ENCODE assay signal across 7 cellular contexts in the genomic region with DNA sequence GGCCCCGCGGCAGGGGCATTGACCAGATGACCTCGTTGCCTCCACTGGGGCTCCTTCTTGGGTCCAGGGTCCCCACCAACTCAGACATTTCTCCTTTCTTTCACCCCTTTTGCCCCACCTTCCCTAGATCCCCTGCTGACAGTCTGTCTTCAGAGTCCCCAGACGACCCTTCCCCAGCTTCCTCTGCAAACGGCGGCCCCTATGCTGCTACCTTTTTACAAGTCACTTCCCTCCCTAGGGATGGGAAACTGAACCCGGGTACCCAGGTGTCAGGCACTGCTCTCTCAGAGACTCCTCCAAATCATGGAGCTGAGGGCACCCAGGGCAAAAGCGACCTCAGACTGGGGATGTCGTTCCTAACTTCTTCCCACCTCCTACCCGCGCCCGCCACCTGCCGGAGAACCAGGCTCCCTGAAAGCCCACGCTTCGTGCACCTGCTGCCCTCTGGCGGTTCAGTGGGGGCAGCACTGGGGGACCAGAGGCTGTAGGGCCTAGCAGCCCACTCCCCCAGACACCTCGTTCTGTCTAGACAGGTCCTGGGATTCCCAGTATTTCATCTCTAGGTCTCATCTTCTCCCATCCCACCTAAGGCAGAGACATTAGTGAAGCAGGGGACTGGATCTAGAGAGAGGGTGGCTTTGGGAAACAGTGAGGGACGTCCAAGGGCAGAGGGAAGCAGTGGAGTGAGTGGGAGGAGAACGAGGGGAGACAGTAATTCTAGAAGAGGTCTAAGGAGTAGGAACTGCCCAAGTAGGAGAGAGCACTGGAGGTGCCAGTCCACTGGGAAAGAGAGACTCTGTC. TPM values are rescaled to one million over a fixed set of nuclear protein-coding genes. Genes with fewer than 3 reads are reported as not detected.
DNase-seq lines count a peak whose midpoint lies in the region; ATAC-seq and TF ChIP-seq lines count a peak whose summit lies in the region.

No MANE protein-coding gene starts in this region.

- intact Hi-C loops in dendritic cell treated with granulocyte-macrophage colony-stimulating factor and Interleukin-4, amounts not matched to agents 40 ng/mL and 50 ng/mL, for 4 days (cut with micrococcal nuclease), result loop anchor here (1.0 kb wide), 1 partner anchor 15 kb away; no protein-coding TSS in a partner anchor

- H3K27me3 ChIP-seq in liver (ENCODE audit: control insufficient read depth in 4 of 4, insufficient read depth in 4 of 4, low read length in 3 of 4), result no peaks in the 10 kb centered on the region

- H3K4me1 Mint-ChIP-seq in dendritic cell treated with granulocyte-macrophage colony-stimulating factor and Interleukin-4, amounts not matched to agents 40 ng/mL and 50 ng/mL, for 4 days (ENCODE audit: low read depth), result peaks cover 93% of the 10 kb centered on the region

- peak overlapping the region; percentile 4 to 59 (median 49) for H3K4me3 ChIP-seq in liver (ENCODE audit: low read depth in 1 of 3, low read length in 3 of 3)

- H3K27ac ChIP-seq in liver (ENCODE audit: low read depth in 1 of 2, low read length in 2 of 2), result no peak overlapping the region

- ATAC-seq in GM18517 (IDR thresholded peaks at IDR 0.05; ENCODE audit: unreplicated experiment) (peak; percentile 70), HG03139 (IDR thresholded peaks at IDR 0.05; ENCODE audit: unreplicated experiment) (peak; percentile 60)

- H3K9me3 Mint-ChIP-seq in dendritic cell treated with granulocyte-macrophage colony-stimulating factor and Interleukin-4, amounts not matched to agents 40 ng/mL and 50 ng/mL, for 4 days, result no peaks in the 10 kb centered on the region

- 11% methylated on average over 19 of the region's 19 CpGs for WGBS in liver

- peaks cover 94% of the 10 kb centered on the region for H3K36me3 Mint-ChIP-seq in dendritic cell treated with granulocyte-macrophage colony-stimulating factor and Interleukin-4, amounts not matched to agents 40 ng/mL and 50 ng/mL, for 4 days (ENCODE audit: low read depth)

- peaks cover 5 to 11% (median 6%) of the 10 kb centered on the region in 4 donors for H3K4me1 ChIP-seq in liver (ENCODE audit: control insufficient read depth in 4 of 4, insufficient read depth in 4 of 4, low read length in 3 of 4)

- no peaks in the 10 kb centered on the region for H3K9me3 ChIP-seq in liver (ENCODE audit: control insufficient read depth in 4 of 4, low read length in 3 of 4)

- no peaks in the 10 kb centered on the region for H3K27me3 Mint-ChIP-seq in dendritic cell treated with granulocyte-macrophage colony-stimulating factor and Interleukin-4, amounts not matched to agents 40 ng/mL and 50 ng/mL, for 4 days

- no peak overlapping the region for H3K9ac ChIP-seq in liver (ENCODE audit: low read depth in 1 of 2, low read length in 2 of 2)

- peak; percentile 81 for DNase-seq in NCI-H510A (lab: John Stamatoyannopoulos, UW)
- peak; percentile 75 to 86 for DNase-seq in activated CD4-positive, alpha-beta T cell treated with anti-CD3 and anti-CD28 coated beads, Interleukin-2, amount 50 U/mL, for 24 hours (ENCODE audit: low read depth in 1 of 2, low spot score in 1 of 2)
- peak; percentile 81 for DNase-seq in stimulated activated CD4-positive, alpha-beta T cell treated with anti-CD3 and anti-CD28 coated beads, Interleukin-2, amount 100 ng/mL, for 4 hours (ENCODE audit: low read depth)

- peaks cover 0 to 3% (median 0%) of the 10 kb centered on the region in 4 donors for H3K36me3 ChIP-seq in liver (ENCODE audit: control insufficient read depth in 4 of 4, insufficient read depth in 3 of 4, low read depth in 1 of 4, low read length in 3 of 4)

- peak; percentile 90 to 96 for TF ChIP-seq RAD21 in liver (IDR thresholded peaks at IDR 0.05)

- H3K27ac Mint-ChIP-seq in dendritic cell treated with granulocyte-macrophage colony-stimulating factor and Interleukin-4, amounts not matched to agents 40 ng/mL and 50 ng/mL, for 4 days, result peak overlapping the region; percentile 59

- peak overlapping the region; percentile 70 for H3K4me3 Mint-ChIP-seq in dendritic cell treated with granulocyte-macrophage colony-stimulating factor and Interleukin-4, amounts not matched to agents 40 ng/mL and 50 ng/mL, for 4 days

- peak; percentile 100 for TF ChIP-seq CTCF in liver (IDR thresholded peaks at IDR 0.05; ENCODE audit: low read depth, low read length, missing input control)

TF ChIP-seq in liver, 16 proteins besides CTCF, POLR2A, EP300 and RAD21:
- TF ChIP-seq SP1 (IDR thresholded peaks at IDR 0.05), result peak; percentile 14
- peak; percentile 19 for TF ChIP-seq YY1 (IDR thresholded peaks at IDR 0.05)
- TF ChIP-seq REST (IDR thresholded peaks at IDR 0.05), result no peak
- TF ChIP-seq NR2F2 (IDR thresholded peaks at IDR 0.05), result peak; percentile 19
- TF ChIP-seq ATF3 (IDR thresholded peaks at IDR 0.05), result no peak
- TF ChIP-seq RXRA (IDR thresholded peaks at IDR 0.05), result peak; percentile 17 to 56

RNA-seq across cellular contexts. Expression of gene ZNF385A, which starts 4.9 kb away (rescaled TPM):
- total RNA-seq in liver, result 1 to 10 TPM; 2.8 to 4.0 TPM
- 1 to 10 TPM; 2.5 to 2.8 TPM for polyA plus RNA-seq in liver

RNA-seq across cellular contexts. Expression of gene GPR84, which starts 15.3 kb away (rescaled TPM):
- total RNA-seq in liver, result under 1 TPM; 0.33 to 0.37 TPM
- polyA plus RNA-seq in liver, result under 1 TPM in 1 of 2 donors, not detected in 1; 0.09 TPM

RNA-seq across cellular contexts. Expression of gene ITGA5, which starts 39.5 kb away (rescaled TPM):
- total RNA-seq in liver, result 10 to 100 TPM; 52.2 to 60.7 TPM
- 10 to 100 TPM; 26.6 to 27.1 TPM for polyA plus RNA-seq in liver

RNA-seq across cellular contexts. Expression of gene COPZ1, which starts 54.7 kb away (rescaled TPM):
- total RNA-seq in liver, result 10 to 100 TPM; 54.6 to 87.7 TPM
- 10 to 100 TPM; 71.9 to 92.6 TPM for polyA plus RNA-seq in liver
